ENCODE assay signal across 7 cellular contexts in the genomic region with DNA sequence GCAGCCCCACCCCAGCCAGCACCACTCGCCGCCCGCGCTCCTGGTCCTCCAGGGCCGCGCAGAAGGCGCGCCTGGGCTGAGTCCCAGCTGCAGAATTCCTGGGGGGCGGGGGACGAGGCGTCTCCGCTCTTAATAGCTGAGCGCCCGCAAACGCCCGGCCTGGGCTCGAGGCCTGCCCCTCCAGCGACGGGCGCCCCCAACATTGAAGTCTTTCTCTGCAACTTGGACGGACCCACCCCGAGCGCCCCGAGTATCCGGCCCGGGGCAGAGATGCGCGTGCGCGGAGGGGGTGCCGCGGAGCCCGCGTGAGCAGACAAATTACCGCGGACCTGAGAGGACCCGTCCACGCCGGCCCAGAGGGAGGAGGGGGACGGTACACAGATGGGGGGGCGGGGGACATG. TPM values are rescaled to one million over a fixed set of nuclear protein-coding genes. Genes with fewer than 3 reads are reported as not detected.
DNase-seq lines count a peak whose midpoint lies in the region; ATAC-seq and TF ChIP-seq lines count a peak whose summit lies in the region.

No MANE protein-coding gene starts in this region.

- H3K4me1 ChIP-seq in psoas muscle, result peaks cover 7% of the 10 kb centered on the region

- H3K36me3 Mint-ChIP-seq in T-helper 2 cell treated with Interferon-gamma antibody and Interleukin-4, amounts not matched to agents 5 μg/mL and 100 μg/mL, for 36 hours (ENCODE audit: low read depth), result no peaks in the 10 kb centered on the region

- peaks cover 0 to 4% (median 0%) of the 10 kb centered on the region in 3 donors for H3K27me3 ChIP-seq in psoas muscle (ENCODE audit: insufficient read depth in 3 of 3, low read length in 2 of 3)

- H3K9me3 ChIP-seq in psoas muscle, result no peaks in the 10 kb centered on the region

- H3K4me1 Mint-ChIP-seq in T-helper 2 cell treated with Interferon-gamma antibody and Interleukin-4, amounts not matched to agents 5 μg/mL and 100 μg/mL, for 36 hours (ENCODE audit: low read depth), result peaks cover 4% of the 10 kb centered on the region

- H3K27me3 Mint-ChIP-seq in T-helper 2 cell treated with Interferon-gamma antibody and Interleukin-4, amounts not matched to agents 5 μg/mL and 100 μg/mL, for 36 hours (ENCODE audit: low read depth), result peaks cover 49% of the 10 kb centered on the region

- intact Hi-C loops in psoas muscle (cut with DNase I), result no loop called here

- H3K9me3 Mint-ChIP-seq in T-helper 2 cell treated with Interferon-gamma antibody and Interleukin-4, amounts not matched to agents 5 μg/mL and 100 μg/mL, for 36 hours, result no peaks in the 10 kb centered on the region

- ATAC-seq in psoas muscle, result peak; percentile 53 to 77 (median 64)

- no peak overlapping the region for H3K4me3 Mint-ChIP-seq in T-helper 2 cell treated with Interferon-gamma antibody and Interleukin-4, amounts not matched to agents 5 μg/mL and 100 μg/mL, for 36 hours

- H3K4me3 ChIP-seq in HFF-Myc (replicated peaks; ENCODE audit: low read depth, low read length) (peak overlapping the region; percentile 35), foreskin fibroblast (ENCODE audit: low read depth in 1 of 2, low read length in 2 of 2) (peak overlapping the region; percentile 36 to 40), psoas muscle (peak overlapping the region; percentile 72)

- TF ChIP-seq CTCF in HFF-Myc (IDR thresholded peaks at IDR 0.05; ENCODE audit: low read depth, low read length, missing control alignments), result no peak
- TF ChIP-seq CTCF in foreskin fibroblast (IDR thresholded peaks at IDR 0.05; ENCODE audit: low read depth, low read length), result no peak
- TF ChIP-seq CTCF in psoas muscle (IDR thresholded peaks at IDR 0.05), result no peak

- WGBS in psoas muscle, 3 donors, result 0 to 2% (median 1%) methylated on average over 28 to 41 of the region's 41 CpGs

- no peak overlapping the region for H3K27ac Mint-ChIP-seq in T-helper 2 cell treated with Interferon-gamma antibody and Interleukin-4, amounts not matched to agents 5 μg/mL and 100 μg/mL, for 36 hours

- H3K36me3 ChIP-seq in psoas muscle (ENCODE audit: insufficient read depth in 1 of 2, low read depth in 1 of 2), result no peaks in the 10 kb centered on the region

- DNase-seq in HFF-Myc (ENCODE audit: extremely low read depth, low read depth), result no peak
- DNase-seq in activated CD8-positive, alpha-beta memory T cell treated with anti-CD3 and anti-CD28 coated beads, Interleukin-2, amount 50 U/mL, for 4 hours, result peak; percentile 37
- peak in 1 of 2 donors; percentile 73 for DNase-seq in foreskin fibroblast
- peak; percentile 67 to 72 for DNase-seq in psoas muscle
- DNase-seq in effector CD4-positive, alpha-beta T cell, result no peak
- no peak for DNase-seq in T-helper 2 cell treated with Interferon-gamma antibody and Interleukin-4, amounts not matched to agents 5 μg/mL and 100 μg/mL, for 36 hours (ENCODE audit: low spot score)
- no peak for DNase-seq in NCI-H1105 (lab: John Stamatoyannopoulos, UW)

- peak overlapping the region; percentile 33 for H3K27ac ChIP-seq in psoas muscle

RNA-seq across cellular contexts. Expression of gene SYT7, which starts 6.7 kb away (rescaled TPM):
- total RNA-seq in psoas muscle, result 1 to 10 TPM; 1.9 to 2.8 (median 2.1) TPM
- 1 to 10 TPM in 2 of 3 donors, under 1 TPM in 1; 0.96 to 3.5 (median 1.4) TPM for polyA plus RNA-seq in psoas muscle

Comparison
In these comparisons a context has a peak if more than half of its experiments do, and no peak if none do; other contexts are left out.
1. DNase-seq: peak in activated CD8-positive, alpha-beta memory T cell treated with anti-CD3 and anti-CD28 coated beads, Interleukin-2, amount 50 U/mL, for 4 hours (single experiment) and psoas muscle (2 of 2); none in HFF-Myc (single experiment), effector CD4-positive, alpha-beta T cell (single experiment), T-helper 2 cell treated with Interferon-gamma antibody and Interleukin-4, amounts not matched to agents 5 μg/mL and 100 μg/mL, for 36 hours (single experiment) and NCI-H1105 (single experiment).
2. Peak in every context shown above with its lines, with median percentiles within 50 percentile points of each other: H3K4me3 ChIP-seq.